21 cellular contexts compared by ENCODE assay signal in genomic region chr3:127105587-127105986, GRCh38.
"Had no signal": no experiment of that assay in that cellular context is flagged by ENCODE, and none has a peak within 500 bp of the region (broad histone marks: within the 10 kb centered on the region; RNA-seq: fewer than 3 reads in every experiment).

No MANE protein-coding gene starts in this region.

- H3K4me1 Mint-ChIP-seq: activated naive CD8-positive, alpha-beta T cell treated with anti-CD3 and anti-CD28 coated beads, Interleukin-2, amount 50 U/mL, for 24 hours; naive thymus-derived CD4-positive, alpha-beta T cell; T-cell had no signal

- ATAC-seq: activated naive CD8-positive, alpha-beta T cell treated with anti-CD3 and anti-CD28 coated beads, Interleukin-2, amount 50 U/mL, for 24 hours; left lung; mucosa of descending colon; naive thymus-derived CD4-positive, alpha-beta T cell; T-cell had no signal

- H3K4me1 ChIP-seq: gastroesophageal sphincter, left lung, upper lobe of left lung had no signal

- FAIRE-seq: kidney had no signal

- H3K27me3 ChIP-seq: left lung, neutrophil, upper lobe of left lung had no signal

- H3K9me3 ChIP-seq: gastroesophageal sphincter, left lung, mucosa of descending colon, neutrophil, upper lobe of left lung had no signal

- H3K27ac ChIP-seq: dorsolateral prefrontal cortex, gastroesophageal sphincter, left lung, neutrophil, upper lobe of left lung had no signal

- H3K9me3 Mint-ChIP-seq: activated naive CD4-positive, alpha-beta T cell treated with anti-CD3 and anti-CD28 coated beads for 36 hours; activated naive CD8-positive, alpha-beta T cell treated with anti-CD3 and anti-CD28 coated beads, Interleukin-2, amount 50 U/mL, for 24 hours; activated T-helper 2 cell treated with anti-CD3 and anti-CD28 coated beads, Interferon-gamma antibody, Interleukin-2, Interleukin-4, amounts not matched to agents 10 μg/mL and 5 μg/mL and 100 μg/mL, durations not matched to agents 14 hours and 24 hours and 36 hours; T-cell had no signal

- DNase-seq: activated CD4-positive, alpha-beta T cell treated with anti-CD3 and anti-CD28 coated beads for 1 hour; activated CD4-positive, alpha-beta T cell treated with anti-CD3 and anti-CD28 coated beads, Interleukin-2, amount 50 U/mL, for 4 hours; activated naive CD4-positive, alpha-beta T cell treated with anti-CD3 and anti-CD28 coated beads for 36 hours; activated naive CD8-positive, alpha-beta T cell treated with anti-CD3 and anti-CD28 coated beads, Interleukin-2, amount 50 U/mL, for 24 hours; aorta; kidney; left lung; mammary epithelial cell; mucosa of descending colon; naive thymus-derived CD4-positive, alpha-beta T cell; stimulated activated CD4-positive, alpha-beta T cell treated with anti-CD3 and anti-CD28 coated beads, Interleukin-15, amount 100 ng/mL, for 24 hours; stimulated activated CD4-positive, alpha-beta T cell treated with anti-CD3 and anti-CD28 coated beads, Interleukin-4, amount 100 ng/mL, for 4 hours; stimulated activated CD8-positive, alpha-beta memory T cell treated with anti-CD3 and anti-CD28 coated beads, Interleukin-4, amount 100 ng/mL, for 48 hours; stimulated activated naive CD4-positive, alpha-beta T cell treated with Interleukin-2 at 50 U/mL for 16 hours; T-helper 9 cell had no signal

- H3K36me3 Mint-ChIP-seq: T-cell had no signal

- H3K27ac Mint-ChIP-seq: activated naive CD4-positive, alpha-beta T cell treated with anti-CD3 and anti-CD28 coated beads for 36 hours; activated naive CD8-positive, alpha-beta T cell treated with anti-CD3 and anti-CD28 coated beads, Interleukin-2, amount 50 U/mL, for 24 hours; activated T-helper 2 cell treated with anti-CD3 and anti-CD28 coated beads, Interferon-gamma antibody, Interleukin-2, Interleukin-4, amounts not matched to agents 10 μg/mL and 5 μg/mL and 100 μg/mL, durations not matched to agents 14 hours and 24 hours and 36 hours; naive thymus-derived CD4-positive, alpha-beta T cell; T-cell had no signal

- H3K4me3 ChIP-seq: dorsolateral prefrontal cortex, gastroesophageal sphincter, left lung, mucosa of descending colon, upper lobe of left lung had no signal

- H3K36me3 ChIP-seq: gastroesophageal sphincter, left lung, neutrophil, upper lobe of left lung had no signal

- H3K27me3 Mint-ChIP-seq: activated naive CD8-positive, alpha-beta T cell treated with anti-CD3 and anti-CD28 coated beads, Interleukin-2, amount 50 U/mL, for 24 hours had no signal

- H3K4me3 Mint-ChIP-seq: activated naive CD4-positive, alpha-beta T cell treated with anti-CD3 and anti-CD28 coated beads for 36 hours; activated naive CD8-positive, alpha-beta T cell treated with anti-CD3 and anti-CD28 coated beads, Interleukin-2, amount 50 U/mL, for 24 hours; naive thymus-derived CD4-positive, alpha-beta T cell; T-cell had no signal
